Comparison of ENCODE assay signal across 35 cellular contexts in the genomic region with DNA sequence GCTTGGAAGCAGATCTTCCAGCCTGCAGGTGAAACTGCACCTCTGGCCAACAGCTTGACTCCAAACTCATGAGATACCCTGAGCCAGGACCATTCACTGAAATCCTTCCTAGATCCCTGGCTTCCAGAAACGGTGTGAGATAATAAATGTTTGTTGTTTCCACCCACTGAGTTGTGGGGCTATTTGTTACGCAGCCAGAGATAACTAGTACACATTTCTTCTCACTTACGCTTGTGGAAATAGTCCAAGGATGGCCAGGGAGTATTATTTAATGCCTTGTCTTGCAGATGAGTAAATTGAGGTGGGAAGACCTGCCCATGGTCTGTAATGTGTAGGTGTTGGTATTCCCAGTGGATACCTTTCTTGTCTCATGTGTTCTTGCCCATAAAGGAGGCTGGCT.
"Had no signal": no experiment of that assay in that cellular context is flagged by ENCODE, and none has a peak within 500 bp of the region (broad histone marks: within the 10 kb centered on the region; RNA-seq: fewer than 3 reads in every experiment).

No MANE protein-coding gene starts in this region.

- H3K27me3 ChIP-seq: adrenal gland, body of pancreas, cardiac muscle cell, dorsolateral prefrontal cortex, esophagus muscularis mucosa, foreskin keratinocyte, gastroesophageal sphincter, heart right ventricle had no signal

- H3K4me3 ChIP-seq: adrenal gland, body of pancreas, cardiac muscle cell, coronary artery, dorsolateral prefrontal cortex, esophagus muscularis mucosa, gastroesophageal sphincter, heart right ventricle had no signal

- H3K9me3 ChIP-seq: adrenal gland, body of pancreas, esophagus muscularis mucosa, gastroesophageal sphincter had no signal

- H3K36me3 ChIP-seq: adrenal gland, cardiac muscle cell had no signal

- H3K9me3 Mint-ChIP-seq: activated naive CD4-positive, alpha-beta T cell treated with anti-CD3 and anti-CD28 coated beads for 36 hours; activated naive CD4-positive, alpha-beta T cell treated with anti-CD3 and anti-CD28 coated beads, Interleukin-2, amount 50 U/mL, for 24 hours; activated naive CD8-positive, alpha-beta T cell treated with anti-CD3 and anti-CD28 coated beads for 36 hours; activated naive CD8-positive, alpha-beta T cell treated with anti-CD3 and anti-CD28 coated beads, Interleukin-2, amount 50 U/mL, for 24 hours; dendritic cell treated with granulocyte-macrophage colony-stimulating factor and Interleukin-4, amounts not matched to agents 40 ng/mL and 50 ng/mL, for 4 days had no signal

- DNase-seq: activated CD4-positive, alpha-beta memory T cell treated with anti-CD3 and anti-CD28 coated beads for 36 hours; activated CD4-positive, alpha-beta T cell treated with anti-CD3 and anti-CD28 coated beads for 36 hours; activated CD4-positive, alpha-beta T cell treated with anti-CD3 and anti-CD28 coated beads, Interleukin-2, amount 10 ng/mL, durations not matched to agents 24 days and 14 days; activated CD4-positive, CD25-positive, alpha-beta regulatory T cell; activated CD4-positive, CD25-positive, alpha-beta regulatory T cell treated with anti-CD3 and anti-CD28 coated beads, Interleukin-2, amount 50 U/mL, for 72 hours; activated CD8-positive, alpha-beta memory T cell treated with anti-CD3 and anti-CD28 coated beads, Interleukin-2, amount 10 ng/mL, durations not matched to agents 7 days and 5 days; activated CD8-positive, alpha-beta memory T cell treated with anti-CD3 and anti-CD28 coated beads, Interleukin-2, amount 50 U/mL, for 4 hours; activated CD8-positive, alpha-beta T cell treated with anti-CD3 and anti-CD28 coated beads, Interleukin-2, amount 10 ng/mL, durations not matched to agents 7 days and 5 days; activated effector memory CD4-positive, alpha-beta T cell treated with anti-CD3 and anti-CD28 coated beads, Interleukin-2, amount 50 U/mL, for 16 hours; activated naive CD4-positive, alpha-beta T cell treated with anti-CD3 and anti-CD28 coated beads for 36 hours; activated naive CD8-positive, alpha-beta T cell treated with anti-CD3 and anti-CD28 coated beads for 36 hours; activated naive CD8-positive, alpha-beta T cell treated with anti-CD3 and anti-CD28 coated beads, Interleukin-2, amount 50 U/mL, for 24 hours; activated T-cell treated with anti-CD3 and anti-CD28 coated beads, Interleukin-2, amount 50 U/mL, for 1 hour; activated T-cell treated with anti-CD3 and anti-CD28 coated beads, Interleukin-2, amount 50 U/mL, for 48 hours; adrenal gland; amygdala; aorta; body of pancreas; central memory CD4-positive, alpha-beta T cell; cerebellar nuclear complex; dorsolateral prefrontal cortex; effector memory CD4-positive, alpha-beta T cell; endodermal cell; erythroblast; foreskin keratinocyte; heart right ventricle; T-helper 2 cell had no signal

- H3K27me3 Mint-ChIP-seq: activated CD4-positive, alpha-beta memory T cell treated with anti-CD3 and anti-CD28 coated beads for 36 hours; activated CD4-positive, alpha-beta T cell treated with anti-CD3 and anti-CD28 coated beads for 36 hours; activated CD4-positive, alpha-beta T cell treated with anti-CD3 and anti-CD28 coated beads, Interleukin-2, amount 10 ng/mL, durations not matched to agents 24 days and 14 days; activated CD8-positive, alpha-beta memory T cell treated with anti-CD3 and anti-CD28 coated beads, Interleukin-2, amount 10 ng/mL, durations not matched to agents 7 days and 5 days; activated naive CD4-positive, alpha-beta T cell treated with anti-CD3 and anti-CD28 coated beads, Interleukin-2, amount 50 U/mL, for 24 hours; activated naive CD8-positive, alpha-beta T cell treated with anti-CD3 and anti-CD28 coated beads for 36 hours; activated naive CD8-positive, alpha-beta T cell treated with anti-CD3 and anti-CD28 coated beads, Interleukin-2, amount 50 U/mL, for 24 hours had no signal

- H3K4me3 Mint-ChIP-seq: activated CD4-positive, alpha-beta memory T cell treated with anti-CD3 and anti-CD28 coated beads for 36 hours; activated CD4-positive, alpha-beta T cell treated with anti-CD3 and anti-CD28 coated beads for 36 hours; activated CD4-positive, alpha-beta T cell treated with anti-CD3 and anti-CD28 coated beads, Interleukin-2, amount 10 ng/mL, durations not matched to agents 24 days and 14 days; activated CD8-positive, alpha-beta memory T cell treated with anti-CD3 and anti-CD28 coated beads, Interleukin-2, amount 10 ng/mL, durations not matched to agents 7 days and 5 days; activated CD8-positive, alpha-beta T cell treated with anti-CD3 and anti-CD28 coated beads, Interleukin-2, amount 10 ng/mL, durations not matched to agents 7 days and 5 days; activated naive CD4-positive, alpha-beta T cell treated with anti-CD3 and anti-CD28 coated beads for 36 hours; activated naive CD4-positive, alpha-beta T cell treated with anti-CD3 and anti-CD28 coated beads, Interleukin-2, amount 50 U/mL, for 24 hours; activated naive CD8-positive, alpha-beta T cell treated with anti-CD3 and anti-CD28 coated beads for 36 hours; activated naive CD8-positive, alpha-beta T cell treated with anti-CD3 and anti-CD28 coated beads, Interleukin-2, amount 50 U/mL, for 24 hours; activated T-helper 1 cell treated with anti-CD3 and anti-CD28 coated beads, Interleukin-12 subunit alpha, Interleukin-12 subunit beta, Interleukin-2, Interleukin-4 antibody, amounts not matched to agents 30 ng/mL and 10 ng/mL and 1 ng/mL, durations not matched to agents 14 hours and 24 hours and 36 hours; dendritic cell treated with granulocyte-macrophage colony-stimulating factor and Interleukin-4, amounts not matched to agents 40 ng/mL and 50 ng/mL, for 4 days; endodermal cell had no signal

- H3K27ac Mint-ChIP-seq: activated CD4-positive, alpha-beta memory T cell treated with anti-CD3 and anti-CD28 coated beads for 36 hours; activated CD4-positive, alpha-beta T cell treated with anti-CD3 and anti-CD28 coated beads for 36 hours; activated CD4-positive, alpha-beta T cell treated with anti-CD3 and anti-CD28 coated beads, Interleukin-2, amount 10 ng/mL, durations not matched to agents 24 days and 14 days; activated CD8-positive, alpha-beta memory T cell treated with anti-CD3 and anti-CD28 coated beads, Interleukin-2, amount 10 ng/mL, durations not matched to agents 7 days and 5 days; activated CD8-positive, alpha-beta T cell treated with anti-CD3 and anti-CD28 coated beads, Interleukin-2, amount 10 ng/mL, durations not matched to agents 7 days and 5 days; activated naive CD4-positive, alpha-beta T cell treated with anti-CD3 and anti-CD28 coated beads for 36 hours; activated naive CD4-positive, alpha-beta T cell treated with anti-CD3 and anti-CD28 coated beads, Interleukin-2, amount 50 U/mL, for 24 hours; activated naive CD8-positive, alpha-beta T cell treated with anti-CD3 and anti-CD28 coated beads for 36 hours; activated naive CD8-positive, alpha-beta T cell treated with anti-CD3 and anti-CD28 coated beads, Interleukin-2, amount 50 U/mL, for 24 hours; activated T-helper 1 cell treated with anti-CD3 and anti-CD28 coated beads, Interleukin-12 subunit alpha, Interleukin-12 subunit beta, Interleukin-2, Interleukin-4 antibody, amounts not matched to agents 30 ng/mL and 10 ng/mL and 1 ng/mL, durations not matched to agents 14 hours and 24 hours and 36 hours; activated T-helper 2 cell treated with anti-CD3 and anti-CD28 coated beads, Interferon-gamma antibody, Interleukin-2, Interleukin-4, amounts not matched to agents 10 μg/mL and 5 μg/mL and 100 μg/mL, durations not matched to agents 14 hours and 24 hours and 36 hours; dendritic cell treated with granulocyte-macrophage colony-stimulating factor and Interleukin-4, amounts not matched to agents 40 ng/mL and 50 ng/mL, for 4 days; endodermal cell had no signal

- H3K36me3 Mint-ChIP-seq: activated CD4-positive, alpha-beta memory T cell treated with anti-CD3 and anti-CD28 coated beads for 36 hours had no signal

- H3K4me1 Mint-ChIP-seq: activated CD4-positive, alpha-beta T cell treated with anti-CD3 and anti-CD28 coated beads for 36 hours; activated CD4-positive, alpha-beta T cell treated with anti-CD3 and anti-CD28 coated beads, Interleukin-2, amount 10 ng/mL, durations not matched to agents 24 days and 14 days; activated CD8-positive, alpha-beta memory T cell treated with anti-CD3 and anti-CD28 coated beads, Interleukin-2, amount 10 ng/mL, durations not matched to agents 7 days and 5 days; activated naive CD4-positive, alpha-beta T cell treated with anti-CD3 and anti-CD28 coated beads, Interleukin-2, amount 50 U/mL, for 24 hours; activated naive CD8-positive, alpha-beta T cell treated with anti-CD3 and anti-CD28 coated beads for 36 hours; activated naive CD8-positive, alpha-beta T cell treated with anti-CD3 and anti-CD28 coated beads, Interleukin-2, amount 50 U/mL, for 24 hours had no signal

- ATAC-seq: activated CD4-positive, alpha-beta T cell treated with anti-CD3 and anti-CD28 coated beads for 36 hours; activated CD8-positive, alpha-beta memory T cell treated with anti-CD3 and anti-CD28 coated beads, Interleukin-2, amount 10 ng/mL, durations not matched to agents 7 days and 5 days; activated CD8-positive, alpha-beta T cell treated with anti-CD3 and anti-CD28 coated beads, Interleukin-2, amount 10 ng/mL, durations not matched to agents 7 days and 5 days; activated naive CD8-positive, alpha-beta T cell treated with anti-CD3 and anti-CD28 coated beads, Interleukin-2, amount 50 U/mL, for 24 hours; body of pancreas; foreskin keratinocyte; gastroesophageal sphincter; heart right ventricle had no signal

- H3K27ac ChIP-seq: adrenal gland, cardiac muscle cell, dorsolateral prefrontal cortex, esophagus muscularis mucosa, foreskin keratinocyte, gastroesophageal sphincter, heart right ventricle had no signal
